ENCODE assay signal across 7 cellular contexts in genomic region chr21:46253610-46254124, GRCh38. TPM values are rescaled to one million over a fixed set of nuclear protein-coding genes. Genes with fewer than 3 reads are reported as not detected.
DNase-seq lines count a peak whose midpoint lies in the region; ATAC-seq lines count a peak whose summit lies in the region.

No MANE protein-coding gene starts in this region.

- H3K4me3 Mint-ChIP-seq in activated naive CD8-positive, alpha-beta T cell treated with anti-CD3 and anti-CD28 coated beads for 36 hours: no peak overlapping the region

- DNase-seq in KBM-7: peak; percentile 93
- peak; percentile 53 for DNase-seq in activated naive CD8-positive, alpha-beta T cell treated with anti-CD3 and anti-CD28 coated beads for 36 hours
- peak; percentile 23 to 30 for DNase-seq in stimulated activated CD4-positive, alpha-beta T cell treated with anti-CD3 and anti-CD28 coated beads, Interleukin-4, amount 100 ng/mL, for 48 hours (ENCODE audit: low read depth in 2 of 2)
- no peak for DNase-seq in MV-4-11 (lab: John Stamatoyannopoulos, UW)
- no peak for DNase-seq in NCI-H526 treated with DMSO at 0.1 percent for 48 hours (lab: John Stamatoyannopoulos, UW)

- H3K36me3 Mint-ChIP-seq in activated naive CD8-positive, alpha-beta T cell treated with anti-CD3 and anti-CD28 coated beads for 36 hours: peaks cover 60% of the 10 kb centered on the region

- H3K4me1 Mint-ChIP-seq in activated naive CD8-positive, alpha-beta T cell treated with anti-CD3 and anti-CD28 coated beads for 36 hours: peaks cover 29% of the 10 kb centered on the region

- H3K27me3 Mint-ChIP-seq in activated naive CD8-positive, alpha-beta T cell treated with anti-CD3 and anti-CD28 coated beads for 36 hours: no peaks in the 10 kb centered on the region

- H3K27ac Mint-ChIP-seq in activated naive CD8-positive, alpha-beta T cell treated with anti-CD3 and anti-CD28 coated beads for 36 hours: peak overlapping the region; percentile 80

- no peaks in the 10 kb centered on the region for H3K9me3 Mint-ChIP-seq in activated naive CD8-positive, alpha-beta T cell treated with anti-CD3 and anti-CD28 coated beads for 36 hours

- in situ Hi-C loops in KBM-7 (cut with MboI; ENCODE audit: low pct_unique_long_range_greater_than_20kb, low sequenced_read_pairs): no loop called here

- ATAC-seq in GM19467 (IDR thresholded peaks at IDR 0.05; ENCODE audit: unreplicated experiment) (peak; percentile 49), HG02884 (IDR thresholded peaks at IDR 0.05; ENCODE audit: unreplicated experiment) (no peak)

RNA-seq across cellular contexts. Expression of gene LSS, which starts 25.1 kb away (rescaled TPM):
- total RNA-seq in activated naive CD8-positive, alpha-beta T cell treated with anti-CD3 and anti-CD28 coated beads for 36 hours: 10 to 100 TPM; 15.8 to 16.7 TPM

RNA-seq across cellular contexts. Expression of gene MCM3AP, which starts 31.7 kb away (rescaled TPM):
- 100 to 1,000 TPM; 112 to 117 TPM for total RNA-seq in activated naive CD8-positive, alpha-beta T cell treated with anti-CD3 and anti-CD28 coated beads for 36 hours

RNA-seq across cellular contexts. Expression of gene YBEY, which starts 32.5 kb away (rescaled TPM):
- total RNA-seq in activated naive CD8-positive, alpha-beta T cell treated with anti-CD3 and anti-CD28 coated beads for 36 hours: 10 to 100 TPM; 12.1 to 14.3 TPM

Comparison
In these comparisons a context has a peak if more than half of its experiments do, and no peak if none do; other contexts are left out.
1. DNase-seq: peak in KBM-7 (single experiment), activated naive CD8-positive, alpha-beta T cell treated with anti-CD3 and anti-CD28 coated beads for 36 hours (single experiment) and stimulated activated CD4-positive, alpha-beta T cell treated with anti-CD3 and anti-CD28 coated beads, Interleukin-4, amount 100 ng/mL, for 48 hours (2 of 2); none in MV-4-11 (single experiment) and NCI-H526 treated with DMSO at 0.1 percent for 48 hours (single experiment).